ENCODE assay signal across 8 cellular contexts in genomic region chr12:991350-992278, GRCh38. TPM values are rescaled to one million over a fixed set of nuclear protein-coding genes. Genes with fewer than 3 reads are reported as not detected.
A peak's percentile ranks its signal among the peaks of the same experiment; 100 is the strongest.
DNase-seq lines count a peak whose midpoint lies in the region; ATAC-seq and TF ChIP-seq lines count a peak whose summit lies in the region.

No MANE protein-coding gene starts in this region.

- CTCF ChIA-PET in activated CD4-positive, alpha-beta T cell treated with anti-CD3 and anti-CD28 coated beads for 36 hours (lab: Charles Lee), result interaction anchor here (0.6 to 1.5 kb wide), 4 partner anchors 9 to 550 kb away, joined by 3 to 6 read pairs (median 4); no protein-coding TSS in a partner anchor
- CTCF ChIA-PET in PC-9 (lab: Charles Lee), result interaction anchor here (0.6 to 0.8 kb wide), 2 partner anchors 42 to 319 kb away, joined by 5 to 11 read pairs; partner anchors contain the start of gene RAD52

- H3K27ac Mint-ChIP-seq in activated CD4-positive, alpha-beta T cell treated with anti-CD3 and anti-CD28 coated beads for 36 hours, result peak overlapping the region; percentile 95

- TF ChIP-seq CTCF in PC-9 (conservative IDR thresholded peaks at IDR 0.05) (no peak), colonic mucosa (IDR thresholded peaks at IDR 0.05) (no peak), liver (IDR thresholded peaks at IDR 0.05; ENCODE audit: low read depth, low read length, missing input control) (no peak), stomach (IDR thresholded peaks at IDR 0.05) (no peak)

- peaks cover 44% of the 10 kb centered on the region for H3K4me1 Mint-ChIP-seq in activated CD4-positive, alpha-beta T cell treated with anti-CD3 and anti-CD28 coated beads for 36 hours

- H3K4me1 ChIP-seq in PC-9 (replicated peaks; ENCODE audit: insufficient read depth) (peaks cover 34% of the 10 kb centered on the region), colonic mucosa (no peaks in the 10 kb centered on the region), liver (ENCODE audit: control insufficient read depth in 4 of 4, insufficient read depth in 4 of 4, low read length in 3 of 4) (peaks cover 0 to 24% (median 18%) of the 10 kb centered on the region in 4 donors), stomach (peaks cover 30 to 71% (median 48%) of the 10 kb centered on the region in 4 donors)

- no peak for TF ChIP-seq POLR2A in stomach (IDR thresholded peaks at IDR 0.05)

- H3K4me3 Mint-ChIP-seq in activated CD4-positive, alpha-beta T cell treated with anti-CD3 and anti-CD28 coated beads for 36 hours, result peak overlapping the region; percentile 92

- 0 out of 2 replicates have a peak, but pooled peaks cover 7% of the 10 kb centered on the region for H4K20me1 ChIP-seq in PC-9 (ENCODE audit: insufficient read depth)

- POLR2A ChIA-PET in activated CD4-positive, alpha-beta T cell treated with anti-CD3 and anti-CD28 coated beads for 36 hours (lab: Charles Lee), result interaction anchor here (0.6 to 1.6 kb wide), 3 partner anchors 42 to 611 kb away, joined by 3 to 10 read pairs (median 3); partner anchors contain the start of gene RAD52
- POLR2A ChIA-PET in PC-9 (lab: Charles Lee; ENCODE audit: unreplicated experiment), result interaction anchor here (0.5 to 0.7 kb wide), 3 partner anchors 87 to 590 kb away, joined by 3 to 10 read pairs (median 4); partner anchors contain the start of gene CCDC77

- H3K27ac ChIP-seq in PC-9 (no peak overlapping the region), colonic mucosa (peak overlapping the region; percentile 91), liver (ENCODE audit: low read depth in 1 of 2, low read length in 2 of 2) (peak overlapping the region; percentile 92 to 98), stomach (peak overlapping the region; percentile 93 to 98 (median 97))

- peaks cover 48% of the 10 kb centered on the region for H3F3A ChIP-seq in PC-9 (ENCODE audit: insufficient read depth, low read depth)

- no peaks in the 10 kb centered on the region for H3K9me3 ChIP-seq in PC-9 (ENCODE audit: insufficient read depth, low read depth)
- H3K9me3 ChIP-seq in colonic mucosa, result no peaks in the 10 kb centered on the region
- no peaks in the 10 kb centered on the region for H3K9me3 ChIP-seq in liver (ENCODE audit: control insufficient read depth in 4 of 4, low read length in 3 of 4)
- H3K9me3 ChIP-seq in stomach, result no peaks in the 10 kb centered on the region

- intact Hi-C loops in activated CD4-positive, alpha-beta T cell treated with anti-CD3 and anti-CD28 coated beads for 36 hours (cut with DNase I, micrococcal nuclease), result loop anchor here (1.0 to 10.0 kb wide), 9 partner anchors 42 to 603 kb away; partner anchors contain the start of genes FBXL14 (in 2 of the 2), CCDC77 (in 1 of the 2), KDM5A (in 1 of the 2) and RAD52 (in 1 of the 2)
- intact Hi-C loops in PC-9 (cut with micrococcal nuclease; ENCODE audit: unreplicated experiment) (loop anchor here (1.0 kb wide), 1 partner anchor 42 kb away; the partner anchor contains the start of gene RAD52), colonic mucosa (cut with DNase I) (no loop called here), stomach (cut with DNase I; ENCODE audit: low total_unique reads) (no loop called here)

- peak; percentile 74 for ATAC-seq in activated CD4-positive, alpha-beta T cell treated with anti-CD3 and anti-CD28 coated beads for 36 hours
- ATAC-seq in HG03135 (IDR thresholded peaks at IDR 0.05; ENCODE audit: unreplicated experiment), result peak; percentile 42

- H3K27me3 ChIP-seq in PC-9 (ENCODE audit: insufficient read depth, low read depth) (no peaks in the 10 kb centered on the region), colonic mucosa (no peaks in the 10 kb centered on the region), liver (ENCODE audit: control insufficient read depth in 4 of 4, insufficient read depth in 4 of 4, low read length in 3 of 4) (no peaks in the 10 kb centered on the region), stomach (no peaks in the 10 kb centered on the region)

- BruUV-seq in PC-9 (replicated peaks; lab: Mats Ljungman, UMichigan), result TSS peak; percentile 77

- DNase-seq in activated CD4-positive, alpha-beta T cell treated with anti-CD3 and anti-CD28 coated beads for 36 hours, result no peak
- DNase-seq in activated CD4-positive, alpha-beta T cell treated with anti-CD3 and anti-CD28 coated beads for 1 hour, result no peak
- DNase-seq in PC-9, result no peak
- no peak for DNase-seq in colonic mucosa
- no peak for DNase-seq in stomach
- DNase-seq in activated gamma-delta T cell treated with Interleukin-2 at 50 U/mL for 16 hours, result no peak

- H3K4me2 ChIP-seq in PC-9, result peak overlapping the region; percentile 79

- no peak for TF ChIP-seq RAD21 in liver (IDR thresholded peaks at IDR 0.05)

- no peaks in the 10 kb centered on the region for H3K27me3 Mint-ChIP-seq in activated CD4-positive, alpha-beta T cell treated with anti-CD3 and anti-CD28 coated beads for 36 hours

- H3K79me2 ChIP-seq in PC-9 (ENCODE audit: low read depth), result peaks cover 32% of the 10 kb centered on the region

- no peaks in the 10 kb centered on the region for H3K9me2 ChIP-seq in PC-9 (ENCODE audit: insufficient read depth)

- 5% methylated on average over 48 of the region's 48 CpGs for WGBS in liver
- WGBS in stomach, 5 donors, result 4 to 8% (median 5%) methylated on average over 25 to 47 of the region's 48 CpGs

- H3K9ac ChIP-seq in colonic mucosa (ENCODE audit: low read depth in 2 of 2, low read length in 2 of 2), result peak overlapping the region; percentile 77 to 90
- peak overlapping the region; percentile 45 to 72 for H3K9ac ChIP-seq in liver (ENCODE audit: low read depth in 1 of 2, low read length in 2 of 2)

- H3K4me3 ChIP-seq in PC-9 (peak overlapping the region; percentile 83), colonic mucosa (peak overlapping the region; percentile 78), liver (ENCODE audit: low read depth in 1 of 3, low read length in 3 of 3) (peak overlapping the region; percentile 66 to 85 (median 73)), stomach (peak overlapping the region; percentile 76 to 98 (median 88))

- H3K36me3 ChIP-seq in PC-9 (ENCODE audit: low read depth) (no peaks in the 10 kb centered on the region), colonic mucosa (no peaks in the 10 kb centered on the region), liver (ENCODE audit: control insufficient read depth in 4 of 4, insufficient read depth in 3 of 4, low read depth in 1 of 4, low read length in 3 of 4) (no peaks in the 10 kb centered on the region), stomach (no peaks in the 10 kb centered on the region)

- H2AFZ ChIP-seq in PC-9, result peak overlapping the region; percentile 90

- TF ChIP-seq EP300 in stomach (IDR thresholded peaks at IDR 0.05), result no peak

- H3K36me3 Mint-ChIP-seq in activated CD4-positive, alpha-beta T cell treated with anti-CD3 and anti-CD28 coated beads for 36 hours (ENCODE audit: low read depth), result peaks cover 3% of the 10 kb centered on the region

- H3K9me3 Mint-ChIP-seq in activated CD4-positive, alpha-beta T cell treated with anti-CD3 and anti-CD28 coated beads for 36 hours (ENCODE audit: low read depth), result no peaks in the 10 kb centered on the region

TF ChIP-seq in liver, 16 proteins besides CTCF, POLR2A, EP300 and RAD21:
- TF ChIP-seq GABPA (IDR thresholded peaks at IDR 0.05 in 1 of 2, conservative IDR thresholded peaks at IDR 0.05 in 1 of 2) (no peak), SP1 (IDR thresholded peaks at IDR 0.05) (no peak), FOXA2 (IDR thresholded peaks at IDR 0.05) (no peak), JUND (IDR thresholded peaks at IDR 0.05) (no peak), TAF1 (conservative IDR thresholded peaks at IDR 0.05) (no peak)
- TF ChIP-seq, protein P1, sequence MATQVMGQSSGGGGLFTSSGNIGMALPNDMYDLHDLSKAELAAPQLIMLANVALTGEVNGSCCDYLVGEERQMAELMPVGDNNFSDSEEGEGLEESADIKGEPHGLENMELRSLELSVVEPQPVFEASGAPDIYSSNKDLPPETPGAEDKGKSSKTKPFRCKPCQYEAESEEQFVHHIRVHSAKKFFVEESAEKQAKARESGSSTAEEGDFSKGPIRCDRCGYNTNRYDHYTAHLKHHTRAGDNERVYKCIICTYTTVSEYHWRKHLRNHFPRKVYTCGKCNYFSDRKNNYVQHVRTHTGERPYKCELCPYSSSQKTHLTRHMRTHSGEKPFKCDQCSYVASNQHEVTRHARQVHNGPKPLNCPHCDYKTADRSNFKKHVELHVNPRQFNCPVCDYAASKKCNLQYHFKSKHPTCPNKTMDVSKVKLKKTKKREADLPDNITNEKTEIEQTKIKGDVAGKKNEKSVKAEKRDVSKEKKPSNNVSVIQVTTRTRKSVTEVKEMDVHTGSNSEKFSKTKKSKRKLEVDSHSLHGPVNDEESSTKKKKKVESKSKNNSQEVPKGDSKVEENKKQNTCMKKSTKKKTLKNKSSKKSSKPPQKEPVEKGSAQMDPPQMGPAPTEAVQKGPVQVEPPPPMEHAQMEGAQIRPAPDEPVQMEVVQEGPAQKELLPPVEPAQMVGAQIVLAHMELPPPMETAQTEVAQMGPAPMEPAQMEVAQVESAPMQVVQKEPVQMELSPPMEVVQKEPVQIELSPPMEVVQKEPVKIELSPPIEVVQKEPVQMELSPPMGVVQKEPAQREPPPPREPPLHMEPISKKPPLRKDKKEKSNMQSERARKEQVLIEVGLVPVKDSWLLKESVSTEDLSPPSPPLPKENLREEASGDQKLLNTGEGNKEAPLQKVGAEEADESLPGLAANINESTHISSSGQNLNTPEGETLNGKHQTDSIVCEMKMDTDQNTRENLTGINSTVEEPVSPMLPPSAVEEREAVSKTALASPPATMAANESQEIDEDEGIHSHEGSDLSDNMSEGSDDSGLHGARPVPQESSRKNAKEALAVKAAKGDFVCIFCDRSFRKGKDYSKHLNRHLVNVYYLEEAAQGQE (IDR thresholded peaks at IDR 0.05), result no peak

RNA-seq across cellular contexts. Expression of gene ERC1, which starts 0.6 kb away (rescaled TPM):
- total RNA-seq in activated CD4-positive, alpha-beta T cell treated with anti-CD3 and anti-CD28 coated beads for 36 hours, result 10 to 100 TPM; 24.7 to 31.9 TPM
- total RNA-seq in PC-9 (2021) (47.2 and 52.0 TPM in 2 replicates), colonic mucosa (10 to 100 TPM; 26.9 to 41.9 TPM), liver (10 to 100 TPM in 1 of 2 donors, 1 to 10 TPM in 1; 8.0 to 50.2 TPM), stomach (10 to 100 TPM; 47.1 to 69.4 (median 57.9) TPM)
- polyA plus RNA-seq in liver (10 to 100 TPM in 1 of 2 donors, 1 to 10 TPM in 1; 6.2 to 12.5 TPM), stomach (1 to 10 TPM; 3.8 to 8.3 (median 5.7) TPM)

RNA-seq across cellular contexts. Expression of gene RAD52, which starts 42.1 kb away (rescaled TPM):
- 10 to 100 TPM; 16.0 to 17.4 TPM for total RNA-seq in activated CD4-positive, alpha-beta T cell treated with anti-CD3 and anti-CD28 coated beads for 36 hours
- total RNA-seq in PC-9 (2021), result 19.7 and 25.0 TPM in 2 replicates
- total RNA-seq in colonic mucosa, result 10 to 100 TPM; 19.4 to 28.8 TPM
- total RNA-seq in liver, result 10 to 100 TPM in 1 of 2 donors, 1 to 10 TPM in 1; 9.3 to 14.2 TPM
- polyA plus RNA-seq in liver, result 1 to 10 TPM; 3.7 to 4.0 TPM
- 10 to 100 TPM in 4 of 5 donors, 1 to 10 TPM in 1; 8.6 to 62.9 (median 25.1) TPM for total RNA-seq in stomach
- polyA plus RNA-seq in stomach, result 1 to 10 TPM; 2.3 to 4.9 (median 2.4) TPM

Comparison
In these comparisons a context has a peak if more than half of its experiments do, and no peak if none do; other contexts are left out.
1. intact Hi-C loops: an anchor here in activated CD4-positive, alpha-beta T cell treated with anti-CD3 and anti-CD28 coated beads for 36 hours (1.0 to 10.0 kb wide) and PC-9 (1.0 kb wide); none called in colonic mucosa and stomach.